12 cellular contexts compared by ENCODE assay signal in the genomic region with DNA sequence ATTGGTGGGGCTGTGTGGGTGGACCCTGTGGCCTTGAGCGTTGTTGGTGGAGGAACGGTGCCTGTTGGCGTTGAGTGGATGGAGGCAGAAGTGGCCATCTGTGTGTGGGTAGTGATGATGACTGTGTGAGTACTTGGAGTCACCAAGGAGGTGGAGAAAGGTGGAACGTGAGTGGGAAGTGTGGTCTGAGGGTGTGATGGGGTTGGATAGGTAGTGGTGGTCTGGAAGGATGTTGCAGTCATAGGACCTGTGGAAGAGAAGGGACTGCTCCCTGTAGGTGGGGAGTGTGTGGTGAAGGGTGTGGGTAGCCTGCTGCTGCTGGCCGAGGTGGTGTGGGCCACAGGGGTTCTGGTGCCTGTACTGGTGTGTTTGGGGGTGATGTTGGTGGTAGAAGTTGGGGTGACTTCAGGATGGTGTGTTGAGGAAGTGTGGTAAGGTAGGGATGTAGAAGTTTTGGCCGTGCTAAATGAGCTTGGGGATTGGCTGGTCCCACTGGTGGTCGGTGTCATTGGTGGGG. TPM values are rescaled to one million over a fixed set of nuclear protein-coding genes. Genes with fewer than 3 reads are reported as not detected.
DNase-seq lines count a peak whose midpoint lies in the region; ATAC-seq, FAIRE-seq and TF ChIP-seq lines count a peak whose summit lies in the region.
"Not testable (repeated sequence)": the region's sequence is repeated elsewhere in the genome, so short reads cannot be mapped to it uniquely, and the experiment has no call there.
"Had no signal": no experiment of that assay in that cellular context is flagged by ENCODE, and none has a peak within 500 bp of the region (broad histone marks: within the 10 kb centered on the region; RNA-seq: fewer than 3 reads in every experiment).

No MANE protein-coding gene starts in this region.

- H3K4me1 Mint-ChIP-seq in CD4-positive, alpha-beta memory T cell = peaks cover 17 to 27% (median 23%) of the 10 kb centered on the region in 4 donors
- peaks cover 18% of the 10 kb centered on the region for H3K4me1 Mint-ChIP-seq in activated T-cell treated with anti-CD3 and anti-CD28 coated beads, Interleukin-2, amount 50 U/mL, for 24 hours (ENCODE audit: low read depth)

- not testable (repeated sequence) for H3K9me3 Mint-ChIP-seq in CD4-positive, alpha-beta memory T cell
- peaks cover 15% of the 10 kb centered on the region for H3K9me3 Mint-ChIP-seq in activated T-cell treated with anti-CD3 and anti-CD28 coated beads, Interleukin-2, amount 50 U/mL, for 24 hours

- POLR2A ChIA-PET in CD4-positive, alpha-beta memory T cell (lab: Charles Lee; ENCODE audit: partially characterized antibody) = not testable (repeated sequence)

- not testable (repeated sequence) for H3K4me3 Mint-ChIP-seq in CD4-positive, alpha-beta memory T cell; activated T-cell treated with anti-CD3 and anti-CD28 coated beads, Interleukin-2, amount 50 U/mL, for 24 hours

- intact Hi-C loops in CD4-positive, alpha-beta memory T cell (cut with micrococcal nuclease); body of pancreas (cut with DNase I); left lung (cut with DNase I); pancreas (cut with DNase I); stomach (cut with DNase I; ENCODE audit: low total_unique reads): not testable (repeated sequence)

- H3K9me3 ChIP-seq in CD4-positive, alpha-beta memory T cell (ENCODE audit: control insufficient read depth in 1 of 2, low read length in 2 of 2); body of pancreas; gastroesophageal sphincter; left lung; pancreas; stomach: not testable (repeated sequence)

- H3K36me3 ChIP-seq in CD4-positive, alpha-beta memory T cell (ENCODE audit: insufficient read depth, low read length); body of pancreas (replicated peaks in 1 of 2; ENCODE audit: insufficient read depth in 1 of 2, low read depth in 2 of 2); pancreas: not testable (repeated sequence)
- H3K36me3 ChIP-seq in gastroesophageal sphincter = peaks cover 0 to 27% of the 10 kb centered on the region in 2 donors
- peaks cover 0 to 20% of the 10 kb centered on the region in 2 donors for H3K36me3 ChIP-seq in left lung
- peaks cover 4 to 32% (median 22%) of the 10 kb centered on the region in 4 donors for H3K36me3 ChIP-seq in stomach

- not testable (repeated sequence) for H3K27me3 Mint-ChIP-seq in CD4-positive, alpha-beta memory T cell; activated T-cell treated with anti-CD3 and anti-CD28 coated beads, Interleukin-2, amount 50 U/mL, for 24 hours

- H3K36me3 Mint-ChIP-seq in CD4-positive, alpha-beta memory T cell; activated T-cell treated with anti-CD3 and anti-CD28 coated beads, Interleukin-2, amount 50 U/mL, for 24 hours (ENCODE audit: low read depth): not testable (repeated sequence)

- peak; percentile 35 for ATAC-seq in body of pancreas
- peak; percentile 40 for ATAC-seq in gastroesophageal sphincter
- peak; percentile 18 for ATAC-seq in left lung
- ATAC-seq in pancreas = peak in 3 of 4 donors; percentile 15 to 24 (median 23)

- not testable (repeated sequence) for H3K4me3 ChIP-seq in CD4-positive, alpha-beta memory T cell (ENCODE audit: low read length in 2 of 2); body of pancreas; gastroesophageal sphincter; left lung; pancreas; stomach

- not testable (repeated sequence) for TF ChIP-seq CTCF in body of pancreas (IDR thresholded peaks at IDR 0.05); gastroesophageal sphincter (IDR thresholded peaks at IDR 0.05); left lung (IDR thresholded peaks at IDR 0.05); pancreas (IDR thresholded peaks at IDR 0.05); stomach (IDR thresholded peaks at IDR 0.05)

- DNase-seq in CD4-positive, alpha-beta memory T cell; HTR-8/SVneo (ENCODE audit: insufficient read length, low spot score); body of pancreas; left lung: not testable (repeated sequence)
- peak; percentile 41 for DNase-seq in activated T-cell treated with anti-CD3 and anti-CD28 coated beads, Interleukin-2, amount 50 U/mL, for 24 hours
- DNase-seq in pancreas (peak in 1 of 6 donors; percentile 56), stomach (peak; percentile 36)

- H3K27ac Mint-ChIP-seq in CD4-positive, alpha-beta memory T cell = peak overlapping the region in 4 of 7 donors; percentile 0 to 30 (median 12)
- H3K27ac Mint-ChIP-seq in activated T-cell treated with anti-CD3 and anti-CD28 coated beads, Interleukin-2, amount 50 U/mL, for 24 hours = peak overlapping the region; percentile 3

- not testable (repeated sequence) for H3K27ac ChIP-seq in CD4-positive, alpha-beta memory T cell (ENCODE audit: low read depth, low read length); body of pancreas; gastroesophageal sphincter; left lung; pancreas; stomach

- not testable (repeated sequence) for TF ChIP-seq POLR2A in body of pancreas (IDR thresholded peaks at IDR 0.05); gastroesophageal sphincter (IDR thresholded peaks at IDR 0.05); stomach (IDR thresholded peaks at IDR 0.05)

- 63 to 66% methylated on average over 7 of the region's 7 CpGs for WGBS in body of pancreas, 2 donors
- WGBS in gastroesophageal sphincter (ENCODE audit: low coverage in 1 of 2), 2 donors = 57 to 58% methylated on average over 7 of the region's 7 CpGs
- WGBS in pancreas, 2 donors = 69% methylated on average over 7 of the region's 7 CpGs
- WGBS in stomach, 5 donors = 43 to 62% (median 46%) methylated on average over 7 of the region's 7 CpGs

- not testable (repeated sequence) for H3K27me3 ChIP-seq in CD4-positive, alpha-beta memory T cell (ENCODE audit: insufficient read depth, low read length); body of pancreas; gastroesophageal sphincter; left lung; pancreas; stomach

- peak; percentile 100 for FAIRE-seq in HTR-8/SVneo (lab: Jason Lieb, UNC)
- not testable (repeated sequence) for FAIRE-seq in pancreas (lab: Jason Lieb, UNC)

- not testable (repeated sequence) for H3K4me1 ChIP-seq in CD4-positive, alpha-beta memory T cell (ENCODE audit: insufficient read depth, low read length); gastroesophageal sphincter; left lung; stomach
- H3K4me1 ChIP-seq in body of pancreas (peaks cover 21% of the 10 kb centered on the region), pancreas (peaks cover 11 to 13% (median 12%) of the 10 kb centered on the region in 3 donors)

- not testable (repeated sequence) for TF ChIP-seq EP300 in gastroesophageal sphincter (IDR thresholded peaks at IDR 0.05); stomach (IDR thresholded peaks at IDR 0.05)

- CTCF ChIA-PET in CD4-positive, alpha-beta memory T cell (lab: Charles Lee; ENCODE audit: partially characterized antibody) = not testable (repeated sequence)

RNA-seq across cellular contexts. Expression of a gene that starts 19.9 kb away (rescaled TPM):
- total RNA-seq in CD4-positive, alpha-beta memory T cell = not detected
- polyA plus RNA-seq in CD4-positive, alpha-beta memory T cell = under 1 TPM in 1 of 2 donors, not detected in 1; 0.13 TPM
- total RNA-seq in body of pancreas (100 to 1,000 TPM; 101 to 194 TPM), gastroesophageal sphincter (under 1 TPM in 1 of 4 donors, not detected in 3; 0.77 TPM), left lung (not detected), pancreas (10 to 100 TPM; 25.5 to 99.7 (median 92.2) TPM), stomach (100 to 1,000 TPM in 2 of 5 donors, 10 to 100 TPM in 2, under 1 TPM in 1; 0.29 to 215 (median 84.4) TPM)
- polyA plus RNA-seq in pancreas (100 to 1,000 TPM; 155 to 239 TPM), stomach (100 to 1,000 TPM in 2 of 3 donors, 10 to 100 TPM in 1; 80.3 to 170 (median 150) TPM)
- total RNA-seq: activated naive CD4-positive, alpha-beta T cell treated with anti-CD3 and anti-CD28 coated beads for 36 hours; H7; left ventricle myocardium inferior had no signal
- polyA plus RNA-seq: CD14-positive monocyte had no signal

RNA-seq across cellular contexts. Expression of a gene that starts 58.0 kb away (rescaled TPM):
- total RNA-seq in CD4-positive, alpha-beta memory T cell = not detected
- polyA plus RNA-seq in CD4-positive, alpha-beta memory T cell = not detected
- total RNA-seq in body of pancreas (under 1 TPM in 1 of 2 donors, not detected in 1; under 0.01 TPM), gastroesophageal sphincter (under 1 TPM in 1 of 4 donors, not detected in 3; 0.08 TPM), left lung (not detected), pancreas (under 1 TPM in 2 of 6 donors, not detected in 4; 0.03 to 0.57 TPM), stomach (1,000 to 10,000 TPM in 1 of 5 donors, 1 to 10 TPM in 1, under 1 TPM in 3; under 0.01 to 1,040 (median 0.45) TPM)
- polyA plus RNA-seq in pancreas (under 1 TPM; 0.04 to 0.05 TPM), stomach (not detected)
- total RNA-seq: activated naive CD4-positive, alpha-beta T cell treated with anti-CD3 and anti-CD28 coated beads for 36 hours; H7 had no signal
- polyA plus RNA-seq: CD14-positive monocyte had no signal
